ENCODE assay signal across 12 cellular contexts in the genomic region with DNA sequence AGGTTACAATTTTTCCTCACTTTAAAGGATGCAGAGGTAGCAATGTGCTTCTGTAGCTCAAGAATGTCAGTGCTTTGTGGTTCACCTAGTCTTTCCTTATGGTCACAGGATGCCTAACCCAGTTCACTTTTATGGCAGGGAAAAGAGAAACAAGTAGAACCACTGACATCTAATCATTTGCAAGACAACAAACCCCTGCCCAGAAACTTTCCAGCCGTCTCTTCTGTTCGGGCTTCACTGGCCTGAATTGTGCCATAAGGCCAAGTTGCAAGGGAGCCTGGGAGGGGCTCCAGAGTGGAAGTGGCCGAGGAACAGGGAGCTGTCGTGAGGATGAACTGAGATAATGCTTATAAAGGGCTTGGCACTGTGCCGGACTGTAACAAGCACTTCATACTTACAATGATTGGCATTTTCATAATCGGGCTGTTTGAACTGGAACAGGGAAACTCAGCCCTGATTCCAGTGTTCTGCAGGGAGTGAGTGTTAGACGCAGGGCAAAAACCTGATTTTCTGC.
DNase-seq lines count a peak whose midpoint lies in the region; ATAC-seq and TF ChIP-seq lines count a peak whose summit lies in the region.
"Had no signal": no experiment of that assay in that cellular context is flagged by ENCODE, and none has a peak within 500 bp of the region (broad histone marks: within the 10 kb centered on the region; RNA-seq: fewer than 3 reads in every experiment).

No MANE protein-coding gene starts in this region.

- no peaks in the 10 kb centered on the region for H3K36me3 ChIP-seq in esophagus muscularis mucosa
- H3K36me3 ChIP-seq: neutrophil, tibial artery had no signal

- 0 out of 7 replicates have a peak overlapping the region, but pooled peaks of 1 of the 3 experiments have one; percentile 6 for H3K27ac Mint-ChIP-seq in H9
- H3K27ac Mint-ChIP-seq in progenitor cell of endocrine pancreas, result peak overlapping the region; percentile 3
- H3K27ac Mint-ChIP-seq: activated CD4-positive, alpha-beta T cell treated with anti-CD3 and anti-CD28 coated beads for 36 hours; activated naive CD8-positive, alpha-beta T cell treated with anti-CD3 and anti-CD28 coated beads for 36 hours had no signal

- no peak overlapping the region for H2AK5ac ChIP-seq in H9 (ENCODE audit: insufficient read length, low read length)

- no peak overlapping the region for H3K9ac ChIP-seq in H9 (ENCODE audit: extremely low read depth, insufficient read length, low read length)

- no peaks in the 10 kb centered on the region for H3K79me2 ChIP-seq in H9 (ENCODE audit: insufficient read depth, low read length)

- H3K9me3 ChIP-seq in H9 (ENCODE audit: control insufficient read depth, low read depth, low read length) (no peaks in the 10 kb centered on the region), esophagus muscularis mucosa (no peaks in the 10 kb centered on the region)
- H3K9me3 ChIP-seq: neutrophil, tibial artery had no signal

- H3T11ph ChIP-seq in H9 (ENCODE audit: low read length), result no peak overlapping the region

- H3K4me1 ChIP-seq in H9 (ENCODE audit: insufficient read depth, low read length) (no peaks in the 10 kb centered on the region), esophagus muscularis mucosa (peaks cover 5 to 12% (median 7%) of the 10 kb centered on the region in 4 donors)
- H3K4me1 ChIP-seq: tibial artery had no signal

- TF ChIP-seq CTCF in H9 (conservative IDR thresholded peaks at IDR 0.05) (no peak), progenitor cell of endocrine pancreas (IDR thresholded peaks at IDR 0.05; ENCODE audit: unreplicated experiment) (no peak), esophagus muscularis mucosa (IDR thresholded peaks at IDR 0.05) (no peak)

- H4K20me1 ChIP-seq in H9 (ENCODE audit: control insufficient read depth, insufficient read depth, insufficient read length), result no peaks in the 10 kb centered on the region

- intact Hi-C loops in Right ventricle myocardium superior (cut with DNase I), result no loop called here
- intact Hi-C loops in esophagus muscularis mucosa (cut with DNase I), result no loop called here

- H2BK5ac ChIP-seq in H9 (ENCODE audit: insufficient read length, low read length), result no peak overlapping the region

- WGBS in H9 (ENCODE audit: extremely low coverage, insufficient read length, low lambda C conversion rate), result no CpG with 5 or more reads among the region's 7 CpGs
- 49% methylated on average over 7 of the region's 7 CpGs for WGBS in esophagus muscularis mucosa

- no peak overlapping the region for H3K14ac ChIP-seq in H9 (ENCODE audit: insufficient read depth, low read length)

- no peak for TF ChIP-seq POLR2A in esophagus muscularis mucosa (IDR thresholded peaks at IDR 0.05; ENCODE audit: low read depth)

- peaks cover 5 to 12% (median 5%) of the 10 kb centered on the region in 3 experiments; a peak in 4 of 7 replicates for H3K36me3 Mint-ChIP-seq in H9 (ENCODE audit: insufficient read depth in 1 of 3, low read depth in 3 of 3)
- no peaks in the 10 kb centered on the region for H3K36me3 Mint-ChIP-seq in progenitor cell of endocrine pancreas (ENCODE audit: insufficient read depth)

- H3K79me1 ChIP-seq in H9 (ENCODE audit: insufficient read depth, low read depth, low read length, poor library complexity, severe bottlenecking), result no peaks in the 10 kb centered on the region

- H2AFZ ChIP-seq in H9 (ENCODE audit: low read length), result no peak overlapping the region

- DNase-seq in H9 (peak; percentile 46), NCI-H524 (lab: John Stamatoyannopoulos, UW) (peak; percentile 85 to 93), Right ventricle myocardium superior (peak; percentile 52), progenitor cell of endocrine pancreas (ENCODE audit: low spot score, unreplicated experiment) (no peak), AG08395 (ENCODE audit: low spot score) (no peak), esophagus muscularis mucosa (ENCODE audit: extremely low spot score) (no peak), NCI-H1694 (lab: John Stamatoyannopoulos, UW) (no peak), AG08396 (ENCODE audit: low spot score) (no peak)
- DNase-seq: activated CD4-positive, alpha-beta T cell treated with anti-CD3 and anti-CD28 coated beads for 36 hours; activated naive CD8-positive, alpha-beta T cell treated with anti-CD3 and anti-CD28 coated beads for 36 hours had no signal

- H3K4me2 ChIP-seq in H9 (ENCODE audit: insufficient read depth, insufficient read length, low read length), result no peak overlapping the region

- no peak overlapping the region for H2BK120ac ChIP-seq in H9 (ENCODE audit: low read depth, low read length, poor library complexity, severe bottlenecking)

- no peak overlapping the region for H4K5ac ChIP-seq in H9 (ENCODE audit: insufficient read length, low read depth, low read length)

- TF ChIP-seq EP300 in esophagus muscularis mucosa (IDR thresholded peaks at IDR 0.05), result no peak

- peaks cover 9 to 10% of the 10 kb centered on the region in 2 experiments for H3K9me3 Mint-ChIP-seq in H9
- peaks cover 3% of the 10 kb centered on the region for H3K9me3 Mint-ChIP-seq in progenitor cell of endocrine pancreas (ENCODE audit: low read depth)
- H3K9me3 Mint-ChIP-seq: activated naive CD8-positive, alpha-beta T cell treated with anti-CD3 and anti-CD28 coated beads for 36 hours had no signal

- H2BK15ac ChIP-seq in H9 (ENCODE audit: low read depth, low read length), result no peak overlapping the region

- H3K4me3 ChIP-seq in esophagus muscularis mucosa, result no peak overlapping the region
- H3K4me3 ChIP-seq: tibial artery had no signal

- H3K56ac ChIP-seq in H9 (ENCODE audit: insufficient read length, low read depth, low read length), result no peak overlapping the region

- H2BK20ac ChIP-seq in H9 (ENCODE audit: low read depth, low read length, poor library complexity, severe bottlenecking), result no peak overlapping the region

- no peak overlapping the region for H3K23ac ChIP-seq in H9 (ENCODE audit: insufficient read length, low read depth, low read length)

- no peak overlapping the region; a peak in 1 of 5 replicates for H3K4me3 Mint-ChIP-seq in H9
- H3K4me3 Mint-ChIP-seq in progenitor cell of endocrine pancreas (ENCODE audit: low read depth), result no peak overlapping the region
- H3K4me3 Mint-ChIP-seq: activated CD4-positive, alpha-beta T cell treated with anti-CD3 and anti-CD28 coated beads for 36 hours; activated naive CD8-positive, alpha-beta T cell treated with anti-CD3 and anti-CD28 coated beads for 36 hours had no signal

- H3K23me2 ChIP-seq in H9 (ENCODE audit: insufficient read length, low read depth, low read length, poor library complexity, severe bottlenecking), result no peaks in the 10 kb centered on the region

- H3K4ac ChIP-seq in H9 (ENCODE audit: low read depth, low read length), result no peak overlapping the region

- H3K4me1 Mint-ChIP-seq in H9, result peaks cover 26 to 33% of the 10 kb centered on the region in 2 experiments
- peaks cover 23% of the 10 kb centered on the region for H3K4me1 Mint-ChIP-seq in progenitor cell of endocrine pancreas (ENCODE audit: low read depth)

- no peak overlapping the region for H2BK12ac ChIP-seq in H9 (ENCODE audit: insufficient read length, low read depth, low read length)

- no peaks in the 10 kb centered on the region for H3K27me3 ChIP-seq in H9 (ENCODE audit: insufficient read depth, low read length)
- H3K27me3 ChIP-seq in esophagus muscularis mucosa, result no peaks in the 10 kb centered on the region
- H3K27me3 ChIP-seq: neutrophil, tibial artery had no signal

- H4K91ac ChIP-seq in H9 (ENCODE audit: insufficient read length, low read depth, low read length), result no peak overlapping the region

- H4K8ac ChIP-seq in H9 (replicated peaks; ENCODE audit: insufficient read length, low read depth, low read length), result no peak overlapping the region

- H3K27me3 Mint-ChIP-seq in H9 (ENCODE audit: low read depth), result peaks cover 4% of the 10 kb centered on the region
- no peaks in the 10 kb centered on the region for H3K27me3 Mint-ChIP-seq in progenitor cell of endocrine pancreas
- H3K27me3 Mint-ChIP-seq: activated CD4-positive, alpha-beta T cell treated with anti-CD3 and anti-CD28 coated beads for 36 hours; activated naive CD8-positive, alpha-beta T cell treated with anti-CD3 and anti-CD28 coated beads for 36 hours had no signal

- H3K27ac ChIP-seq in H9 (ENCODE audit: insufficient read length, low read depth, low read length), result no peak overlapping the region
- peak overlapping the region in 2 of 4 donors; percentile 9 to 16 for H3K27ac ChIP-seq in esophagus muscularis mucosa (replicated peaks in 1 of 4)
- H3K27ac ChIP-seq: neutrophil, tibial artery had no signal

- ATAC-seq in Right ventricle myocardium superior (ENCODE audit: poor library complexity), result peak; percentile 61
- ATAC-seq: activated CD4-positive, alpha-beta T cell treated with anti-CD3 and anti-CD28 coated beads for 36 hours had no signal

- no peak overlapping the region for H3K18ac ChIP-seq in H9 (ENCODE audit: insufficient read length, low read depth, low read length)

Comparison
In these comparisons a context has a peak if more than half of its experiments do, and no peak if none do; other contexts are left out.
1. DNase-seq: peak in H9 (single experiment), NCI-H524 (2 of 2) and Right ventricle myocardium superior (single experiment); none in progenitor cell of endocrine pancreas (single experiment), AG08395 (single experiment), esophagus muscularis mucosa (single experiment), NCI-H1694 (single experiment) and AG08396 (single experiment).